18 cellular contexts compared by ENCODE assay signal in genomic region chr5:160108124-160108523, GRCh38. TPM values are rescaled to one million over a fixed set of nuclear protein-coding genes. Genes with fewer than 3 reads are reported as not detected.
DNase-seq lines count a peak whose midpoint lies in the region; ATAC-seq, FAIRE-seq and TF ChIP-seq lines count a peak whose summit lies in the region.
"Had no signal": no experiment of that assay in that cellular context is flagged by ENCODE, and none has a peak within 500 bp of the region (broad histone marks: within the 10 kb centered on the region; RNA-seq: fewer than 3 reads in every experiment).

No MANE protein-coding gene starts in this region.

- TF ChIP-seq CTCF in OCI-LY7 (conservative IDR thresholded peaks at IDR 0.05; ENCODE audit: low read length) = no peak
- no peak for TF ChIP-seq CTCF in GM10248 (IDR thresholded peaks at IDR 0.05; ENCODE audit: control extremely low read depth, extremely low read depth, low read depth, missing control alignments)

- peaks cover 18% of the 10 kb centered on the region for H3K4me1 ChIP-seq in OCI-LY7 (ENCODE audit: insufficient read depth, low read length, poor library complexity, severe bottlenecking)

- H2AFZ ChIP-seq in OCI-LY7 (ENCODE audit: low read length) = no peak overlapping the region

- no peak overlapping the region for H3K4me3 ChIP-seq in OCI-LY7 (ENCODE audit: low read depth, low read length, poor library complexity, severe bottlenecking)
- H3K4me3 ChIP-seq: BLaER1 treated with 17β-estradiol and CSF1 and Interleukin-3, amounts not matched to agents 10 nM and 100 nM; SJSA1 had no signal

- peak; percentile 16 for FAIRE-seq in GM12891 (lab: Jason Lieb, UNC)

- ATAC-seq in GM21529 (IDR thresholded peaks at IDR 0.05; ENCODE audit: unreplicated experiment) = peak; percentile 29
- ATAC-seq in Right ventricle myocardium inferior = no peak

- CTCF ChIA-PET in OCI-LY7 (lab: Charles Lee; ENCODE audit: unreplicated experiment) (no interaction called here), GM10248 (lab: Yijun Ruan, JAX) (interaction anchor here (0.7 to 2.8 kb wide), 4 partner anchors 27 to 273 kb away, joined by 3 to 11 read pairs (median 3); no protein-coding TSS in a partner anchor)

- BruUV-seq in OCI-LY7 (replicated peaks; lab: Mats Ljungman, UMichigan) = TSS peak; percentile 13

- peaks cover 6% of the 10 kb centered on the region; the same call in 1 of the 2 replicates for H3K9me3 ChIP-seq in OCI-LY7 (ENCODE audit: low read length)
- H3K9me3 ChIP-seq: SJSA1 had no signal

- no peak overlapping the region for H3K4me2 ChIP-seq in OCI-LY7 (ENCODE audit: low read length)

- H3K9me2 ChIP-seq in OCI-LY7 (ENCODE audit: insufficient read depth, low read length) = no peaks in the 10 kb centered on the region

- no peak for TF ChIP-seq POLR2A in GM12891 (IDR thresholded peaks at IDR 0.05; ENCODE audit: low read depth, low read length)

- no peak overlapping the region for H3K27ac ChIP-seq in OCI-LY7 (ENCODE audit: low read depth, low read length, poor library complexity, severe bottlenecking)
- H3K27ac ChIP-seq: BLaER1 treated with 17β-estradiol and CSF1 and Interleukin-3, amounts not matched to agents 10 nM and 100 nM; RWPE1; SJSA1 had no signal

- H3K79me2 ChIP-seq in OCI-LY7 (ENCODE audit: insufficient read depth, low read depth, low read length) = peaks cover 36% of the 10 kb centered on the region; the same call in 1 of the 2 replicates

- no peaks in the 10 kb centered on the region for H4K20me1 ChIP-seq in OCI-LY7 (ENCODE audit: insufficient read depth, low read length)

- H3K36me3 ChIP-seq in OCI-LY7 (ENCODE audit: insufficient read depth, low read length) = peaks cover 81% of the 10 kb centered on the region

- POLR2A ChIA-PET in OCI-LY7 (lab: Charles Lee) = interaction anchor here (0.6 to 1.4 kb wide), 3 partner anchors 11 to 36 kb away, joined by 3 read pairs; partner anchors contain the start of gene PWWP2A
- POLR2A ChIA-PET in GM10248 (lab: Yijun Ruan, JAX) = interaction anchor here (0.6 kb wide), 1 partner anchor 54 kb away, joined by 10 read pairs; no protein-coding TSS in a partner anchor

- intact Hi-C loops in OCI-LY7 (cut with micrococcal nuclease; ENCODE audit: unreplicated experiment) (no loop called here), Right ventricle myocardium inferior (cut with DNase I) (no loop called here)

- DNase-seq in GM12891 (ENCODE audit: insufficient read length, low spot score) = no peak
- DNase-seq in OCI-LY7 (ENCODE audit: low spot score) = no peak
- DNase-seq in midbrain (lab: John Stamatoyannopoulos, UW) = peak; percentile 37
- DNase-seq in activated CD8-positive, alpha-beta memory T cell treated with anti-CD3 and anti-CD28 coated beads, Interleukin-2, amount 50 U/mL, for 48 hours = no peak
- no peak for DNase-seq in Right ventricle myocardium inferior (ENCODE audit: missing footprints)
- DNase-seq in GM10248 (ENCODE audit: extremely low spot score) = no peak
- no peak for DNase-seq in activated naive CD4-positive, alpha-beta T cell (lab: John Stamatoyannopoulos, UW)
- DNase-seq: GDM1, HFFc6, KBM-7, NCI-H1436, NCI-H2029, NCI-H2171, NCI-H446 had no signal

TF ChIP-seq in GM12891, 5 proteins besides CTCF, POLR2A, EP300 and RAD21:
- TF ChIP-seq SPI1 (IDR thresholded peaks at IDR 0.05; ENCODE audit: low read depth, low read length) (no peak), POU2F2 (IDR thresholded peaks at IDR 0.05; ENCODE audit: low read depth, low read length) (no peak), PAX5 (IDR thresholded peaks at IDR 0.05; ENCODE audit: insufficient read depth, low read length, severe bottlenecking) (no peak), POLR2AphosphoS5 (IDR thresholded peaks at IDR 0.05; ENCODE audit: low read depth, low read length) (no peak)

RNA-seq across cellular contexts. Expression of gene PWWP2A, which starts 11.1 kb away (rescaled TPM):
- polyA plus RNA-seq in GM12891 (2012; ENCODE audit: low read depth, missing spikeins) = 8.9 TPM
- 28.4 and 28.5 TPM in 2 replicates for total RNA-seq in OCI-LY7 (2014; rRNA removed; shearing (Covaris generic))
- total RNA-seq in OCI-LY7 (2022) = 27.3 and 28.3 TPM in 2 replicates
- total RNA-seq in Right ventricle myocardium inferior = 13.2 TPM
